ENCODE assay signal across 8 cellular contexts in the genomic region with DNA sequence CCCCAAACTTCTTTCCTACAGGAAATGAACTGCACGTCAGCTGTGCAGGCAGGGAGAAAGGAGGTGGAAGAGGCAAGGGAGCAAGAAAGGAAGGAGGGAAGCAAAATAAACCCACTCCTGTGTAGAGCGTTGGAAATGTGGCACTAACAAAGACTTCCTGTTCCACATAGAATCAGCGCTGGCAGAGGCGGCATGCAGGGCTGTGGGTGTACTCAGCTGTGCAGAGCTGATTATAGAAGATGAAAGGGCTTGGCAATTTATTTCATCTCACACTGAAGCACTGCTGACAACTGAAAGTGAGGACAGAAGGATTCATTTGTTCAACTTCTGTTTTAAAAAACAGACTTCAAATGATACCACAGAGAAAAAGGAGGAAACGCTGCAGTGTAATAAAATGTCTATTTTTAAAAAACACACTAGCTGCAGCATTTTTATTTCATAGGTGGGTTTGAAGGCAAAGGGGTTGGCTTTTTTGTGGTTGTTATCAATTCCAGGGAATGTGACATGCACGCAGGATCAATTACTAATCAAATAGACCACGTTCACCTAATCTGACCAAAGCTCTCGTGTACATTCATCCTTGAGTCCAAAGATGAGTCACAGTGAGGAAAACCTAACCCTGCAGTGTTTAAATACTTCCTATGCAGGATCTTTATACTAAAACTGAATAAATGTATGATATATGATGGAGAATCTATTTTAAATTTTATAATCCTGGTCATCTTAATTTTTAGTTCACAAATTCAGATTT.
DNase-seq lines count a peak whose midpoint lies in the region; ATAC-seq and TF ChIP-seq lines count a peak whose summit lies in the region.

No MANE protein-coding gene starts in this region.

- H3K36me3 Mint-ChIP-seq in Caco-2 (ENCODE audit: insufficient read depth, unreplicated experiment): no peaks in the 10 kb centered on the region
- H3K36me3 Mint-ChIP-seq in brain: no peaks in the 10 kb centered on the region
- H3K36me3 Mint-ChIP-seq in naive B cell: peaks cover 0 to 1% of the 10 kb centered on the region in 2 donors
- no peaks in the 10 kb centered on the region for H3K36me3 Mint-ChIP-seq in activated CD8-positive, alpha-beta memory T cell treated with anti-CD3 and anti-CD28 coated beads, Interleukin-2, amount 10 ng/mL, durations not matched to agents 7 days and 5 days

- BruUV-seq in Caco-2 (replicated peaks; lab: Mats Ljungman, UMichigan): no TSS peak

- H3K4me3 Mint-ChIP-seq in Caco-2 (ENCODE audit: unreplicated experiment) (peak overlapping the region; percentile 44), brain (peak overlapping the region; percentile 59 to 79 (median 66)), naive B cell (peak overlapping the region in 7 of 8 donors; percentile 55 to 90 (median 77))
- no peak overlapping the region for H3K4me3 Mint-ChIP-seq in activated CD8-positive, alpha-beta memory T cell treated with anti-CD3 and anti-CD28 coated beads, Interleukin-2, amount 10 ng/mL, durations not matched to agents 7 days and 5 days

- H3K9me3 ChIP-seq in Caco-2: no peaks in the 10 kb centered on the region

- intact Hi-C loops in Caco-2 (cut with micrococcal nuclease; ENCODE audit: unreplicated experiment): loop anchor here (5.0 kb wide), 1 partner anchor 364 kb away; no protein-coding TSS in a partner anchor

- POLR2A ChIA-PET in Caco-2 (lab: Charles Lee): no interaction called here

- DNase-seq in Caco-2 (no peak), NCI-H146 (lab: John Stamatoyannopoulos, UW) (peak; percentile 90), naive B cell (peak; percentile 22), foreskin melanocyte (no peak), NCI-H128 (lab: John Stamatoyannopoulos, UW; ENCODE audit: unreplicated experiment) (no peak)
- DNase-seq in activated CD8-positive, alpha-beta memory T cell treated with anti-CD3 and anti-CD28 coated beads, Interleukin-2, amount 10 ng/mL, durations not matched to agents 7 days and 5 days: no peak

- CTCF ChIA-PET in Caco-2 (lab: Charles Lee): no interaction called here
- CTCF ChIA-PET in activated CD8-positive, alpha-beta memory T cell treated with anti-CD3 and anti-CD28 coated beads, Interleukin-2, amount 10 ng/mL, durations not matched to agents 7 days and 5 days (lab: Charles Lee): no interaction called here

- H3K4me3 ChIP-seq in Caco-2 (ENCODE audit: low read depth, low read length): no peak overlapping the region

- H3K9me3 Mint-ChIP-seq in Caco-2 (ENCODE audit: unreplicated experiment) (peaks cover 11% of the 10 kb centered on the region), brain (peaks cover 3 to 10% (median 7%) of the 10 kb centered on the region in 5 experiments), naive B cell (peaks cover 0 to 1% (median 0%) of the 10 kb centered on the region in 7 donors)
- H3K9me3 Mint-ChIP-seq in activated CD8-positive, alpha-beta memory T cell treated with anti-CD3 and anti-CD28 coated beads, Interleukin-2, amount 10 ng/mL, durations not matched to agents 7 days and 5 days (ENCODE audit: low read depth): no peaks in the 10 kb centered on the region

- no peaks in the 10 kb centered on the region for H3K36me3 ChIP-seq in Caco-2 (ENCODE audit: control insufficient read depth, insufficient read depth, low read length)

- H3K27me3 Mint-ChIP-seq in Caco-2 (ENCODE audit: insufficient read depth, unreplicated experiment) (no peaks in the 10 kb centered on the region), brain (peaks cover 9% of the 10 kb centered on the region), naive B cell (no peaks in the 10 kb centered on the region)
- no peaks in the 10 kb centered on the region for H3K27me3 Mint-ChIP-seq in activated CD8-positive, alpha-beta memory T cell treated with anti-CD3 and anti-CD28 coated beads, Interleukin-2, amount 10 ng/mL, durations not matched to agents 7 days and 5 days

- H3K4me1 ChIP-seq in Caco-2: peaks cover 17% of the 10 kb centered on the region

- ATAC-seq in naive B cell (ENCODE audit: low read depth in 2 of 2) (peak; percentile 83 to 84), GM21786 (IDR thresholded peaks at IDR 0.05; ENCODE audit: unreplicated experiment) (no peak)
- ATAC-seq in activated CD8-positive, alpha-beta memory T cell treated with anti-CD3 and anti-CD28 coated beads, Interleukin-2, amount 10 ng/mL, durations not matched to agents 7 days and 5 days: no peak

- peak overlapping the region; percentile 31 for H3K27ac Mint-ChIP-seq in Caco-2 (ENCODE audit: unreplicated experiment)
- H3K27ac Mint-ChIP-seq in brain: peak overlapping the region; percentile 84 to 98 (median 92)
- peak overlapping the region in 3 of 6 donors; percentile 21 to 94 (median 85) for H3K27ac Mint-ChIP-seq in naive B cell
- H3K27ac Mint-ChIP-seq in activated CD8-positive, alpha-beta memory T cell treated with anti-CD3 and anti-CD28 coated beads, Interleukin-2, amount 10 ng/mL, durations not matched to agents 7 days and 5 days: no peak overlapping the region

- no peak for TF ChIP-seq CTCF in Caco-2 (IDR thresholded peaks at IDR 0.05; ENCODE audit: insufficient read depth in 1 of 2, low read depth in 1 of 2, low read length in 1 of 2, severe bottlenecking in 1 of 2, unreplicated experiment in 1 of 2)
- no peak for TF ChIP-seq CTCF in brain (conservative IDR thresholded peaks at IDR 0.05)

- no peaks in the 10 kb centered on the region for H3K27me3 ChIP-seq in Caco-2 (replicated peaks; ENCODE audit: control insufficient read depth, insufficient read depth, low read length)

- peaks cover 17% of the 10 kb centered on the region for H3K4me1 Mint-ChIP-seq in Caco-2 (ENCODE audit: low read depth, unreplicated experiment)
- H3K4me1 Mint-ChIP-seq in brain: peaks cover 22% of the 10 kb centered on the region
- peaks cover 33 to 49% (median 46%) of the 10 kb centered on the region in 3 donors for H3K4me1 Mint-ChIP-seq in naive B cell
- H3K4me1 Mint-ChIP-seq in activated CD8-positive, alpha-beta memory T cell treated with anti-CD3 and anti-CD28 coated beads, Interleukin-2, amount 10 ng/mL, durations not matched to agents 7 days and 5 days: no peaks in the 10 kb centered on the region

Comparison
In these comparisons a context has a peak if more than half of its experiments do, and no peak if none do; other contexts are left out.
1. DNase-seq: peak in NCI-H146 (single experiment) and naive B cell (single experiment); none in Caco-2 (0 of 2), activated CD8-positive, alpha-beta memory T cell treated with anti-CD3 and anti-CD28 coated beads, Interleukin-2, amount 10 ng/mL, durations not matched to agents 7 days and 5 days (single experiment), foreskin melanocyte (single experiment) and NCI-H128 (single experiment).
2. ATAC-seq: peak in naive B cell (2 of 2); none in activated CD8-positive, alpha-beta memory T cell treated with anti-CD3 and anti-CD28 coated beads, Interleukin-2, amount 10 ng/mL, durations not matched to agents 7 days and 5 days (single experiment) and GM21786 (single experiment).